ENCODE assay signal across 11 cellular contexts in the genomic region with DNA sequence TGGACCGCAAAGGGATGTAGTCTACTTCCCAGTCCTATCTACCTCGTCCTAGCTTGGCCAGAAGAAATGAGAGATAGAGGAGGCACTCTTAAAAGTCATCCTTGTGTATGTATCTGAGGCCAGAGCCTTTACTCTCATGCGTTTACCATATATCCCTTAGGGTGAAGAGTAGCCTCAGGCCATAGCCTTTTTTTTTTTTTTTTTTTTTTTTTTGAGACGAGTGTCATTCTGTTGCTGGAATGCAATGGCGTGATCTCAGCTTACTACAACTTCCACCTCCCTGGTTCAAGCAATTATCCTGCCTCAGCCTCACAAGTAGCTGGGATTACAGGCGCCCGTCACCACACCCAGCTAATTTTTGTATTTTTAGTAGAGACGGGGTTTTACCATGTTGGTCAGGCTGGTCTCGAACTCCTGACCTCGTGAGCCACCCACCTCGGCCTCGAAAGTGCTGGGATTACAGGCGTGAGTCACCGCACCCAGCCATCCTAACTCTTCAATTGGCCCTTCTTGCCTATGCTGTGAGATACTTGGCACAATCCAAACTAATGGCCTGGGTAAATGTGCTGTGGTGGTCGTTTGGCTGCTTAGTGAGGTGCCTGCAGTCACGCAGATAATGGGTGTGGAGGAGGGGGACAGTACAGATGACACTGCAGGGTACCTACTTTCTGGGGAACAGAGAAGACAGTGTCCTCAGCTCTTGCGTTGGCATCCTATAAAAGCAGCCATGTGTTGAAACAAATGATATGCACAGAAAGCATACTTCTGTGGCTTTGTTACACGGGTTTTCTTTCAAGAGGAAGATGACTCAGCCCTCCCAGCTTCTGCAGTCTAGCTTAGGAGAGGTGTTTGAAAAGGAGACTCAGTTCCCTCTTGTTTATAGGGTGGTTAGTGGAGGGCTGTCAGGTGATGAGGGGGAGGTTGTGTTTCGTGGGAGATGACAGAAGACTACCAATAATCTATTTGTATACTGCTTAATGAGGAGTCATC. TPM values are rescaled to one million over a fixed set of nuclear protein-coding genes. Genes with fewer than 3 reads are reported as not detected.
DNase-seq lines count a peak whose midpoint lies in the region; ATAC-seq, FAIRE-seq and TF ChIP-seq lines count a peak whose summit lies in the region.
"Had no signal": no experiment of that assay in that cellular context is flagged by ENCODE, and none has a peak within 500 bp of the region (broad histone marks: within the 10 kb centered on the region; RNA-seq: fewer than 3 reads in every experiment).

No MANE protein-coding gene starts in this region.

- peak; percentile 83 for FAIRE-seq in H54 (lab: Jason Lieb, UNC)

- no peaks in the 10 kb centered on the region for H3K9me2 ChIP-seq in hepatocyte (replicated peaks; ENCODE audit: insufficient read depth)

- TF ChIP-seq POLR2A in H54 (IDR thresholded peaks at IDR 0.05; ENCODE audit: low read depth, low read length), result no peak

- H3K36me3 Mint-ChIP-seq in activated T-cell treated with anti-CD3 and anti-CD28 coated beads, Interleukin-2, amount 50 U/mL, for 72 hours (ENCODE audit: insufficient read depth in 2 of 2), result peaks cover 1 to 2% of the 10 kb centered on the region in 2 donors

- no peak overlapping the region for H3K4me2 ChIP-seq in hepatocyte

- H3K4me1 ChIP-seq in hepatocyte (ENCODE audit: insufficient read depth), result peaks cover 9% of the 10 kb centered on the region

- H3K9me3 Mint-ChIP-seq in activated T-cell treated with anti-CD3 and anti-CD28 coated beads, Interleukin-2, amount 50 U/mL, for 72 hours, result no peaks in the 10 kb centered on the region

- 66% methylated on average over 19 of the region's 19 CpGs for WGBS in hepatocyte (ENCODE audit: low lambda C conversion rate, missing lambda C conversion rate)

- no peaks in the 10 kb centered on the region for H4K20me1 ChIP-seq in hepatocyte (ENCODE audit: insufficient read depth, poor library complexity, severe bottlenecking)

- H3K36me3 ChIP-seq in hepatocyte (replicated peaks; ENCODE audit: insufficient read depth, low read depth), result no peaks in the 10 kb centered on the region

- no peaks in the 10 kb centered on the region for H3K79me2 ChIP-seq in hepatocyte

- intact Hi-C loops in sciatic nerve (cut with DNase I), result no loop called here

- peak in 1 of 2 donors; percentile 22 for ATAC-seq in activated T-cell treated with anti-CD3 and anti-CD28 coated beads, Interleukin-2, amount 50 U/mL, for 72 hours (replicated peaks in 1 of 2)
- no peak for ATAC-seq in sciatic nerve
- ATAC-seq in HG03342 (IDR thresholded peaks at IDR 0.05; ENCODE audit: unreplicated experiment), result no peak
- ATAC-seq: heart right ventricle had no signal

- no peak for TF ChIP-seq CTCF in hepatocyte (IDR thresholded peaks at IDR 0.05; ENCODE audit: poor library complexity)

- H3K4me1 Mint-ChIP-seq in activated T-cell treated with anti-CD3 and anti-CD28 coated beads, Interleukin-2, amount 50 U/mL, for 72 hours (ENCODE audit: low read depth), result peaks cover 7% of the 10 kb centered on the region

- H3K9me3 ChIP-seq in hepatocyte (ENCODE audit: low read depth), result no peaks in the 10 kb centered on the region
- H3K9me3 ChIP-seq: heart right ventricle, neutrophil had no signal

- no peaks in the 10 kb centered on the region for H3K27me3 ChIP-seq in hepatocyte
- H3K27me3 ChIP-seq: neutrophil had no signal

- H3K27ac Mint-ChIP-seq in activated T-cell treated with anti-CD3 and anti-CD28 coated beads, Interleukin-2, amount 50 U/mL, for 72 hours, result peak overlapping the region; percentile 24

- H3K27me3 Mint-ChIP-seq in activated T-cell treated with anti-CD3 and anti-CD28 coated beads, Interleukin-2, amount 50 U/mL, for 72 hours (ENCODE audit: low read depth), result peaks cover 21% of the 10 kb centered on the region

- no peak overlapping the region for H2AFZ ChIP-seq in hepatocyte

- peak overlapping the region; percentile 43 for H3K27ac ChIP-seq in hepatocyte
- H3K27ac ChIP-seq: neutrophil had no signal

- H3K4me3 ChIP-seq in hepatocyte, result no peak overlapping the region
- H3K4me3 ChIP-seq: heart right ventricle had no signal

- DNase-seq in AG08395 (ENCODE audit: low spot score) (peak; percentile 27), H54 (ENCODE audit: insufficient read length, low spot score) (peak; percentile 22), hepatocyte (ENCODE audit: low spot score) (no peak), sciatic nerve (ENCODE audit: low spot score) (no peak), NCI-H2029 (lab: John Stamatoyannopoulos, UW) (no peak), NCI-H510A (lab: John Stamatoyannopoulos, UW) (no peak)
- DNase-seq in activated T-cell treated with anti-CD3 and anti-CD28 coated beads, Interleukin-2, amount 50 U/mL, for 72 hours, result no peak
- DNase-seq: heart right ventricle had no signal

- no peak overlapping the region for H3K4me3 Mint-ChIP-seq in activated T-cell treated with anti-CD3 and anti-CD28 coated beads, Interleukin-2, amount 50 U/mL, for 72 hours

RNA-seq across cellular contexts. Expression of a gene that starts 10.4 kb away (rescaled TPM):
- not detected for total RNA-seq in activated T-cell treated with anti-CD3 and anti-CD28 coated beads, Interleukin-2, amount 50 U/mL, for 72 hours
- not detected in 2 replicates for total RNA-seq in hepatocyte
- polyA plus RNA-seq in hepatocyte, result 0.16 TPM in 1 of 2 replicates, not detected in the other
- not detected for total RNA-seq in sciatic nerve
- total RNA-seq: heart right ventricle, OCI-LY7 had no signal
- polyA plus RNA-seq: heart right ventricle had no signal

RNA-seq across cellular contexts. Expression of a gene that starts 33.6 kb away (rescaled TPM):
- 10 to 100 TPM; 61.0 to 61.9 TPM for total RNA-seq in activated T-cell treated with anti-CD3 and anti-CD28 coated beads, Interleukin-2, amount 50 U/mL, for 72 hours
- total RNA-seq in hepatocyte, result 61.6 and 72.0 TPM in 2 replicates
- 26.8 and 30.2 TPM in 2 replicates for polyA plus RNA-seq in hepatocyte
- total RNA-seq in sciatic nerve, result 44.0 TPM

Comparison
In these comparisons a context has a peak if more than half of its experiments do, and no peak if none do; other contexts are left out.
1. DNase-seq: peak in AG08395 (single experiment) and H54 (single experiment); none in activated T-cell treated with anti-CD3 and anti-CD28 coated beads, Interleukin-2, amount 50 U/mL, for 72 hours (0 of 2), hepatocyte (single experiment), sciatic nerve (single experiment), NCI-H2029 (single experiment) and NCI-H510A (single experiment).